10 cellular contexts compared by ENCODE assay signal in genomic region chr1:155971910-155972809, GRCh38. TPM values are rescaled to one million over a fixed set of nuclear protein-coding genes. Genes with fewer than 3 reads are reported as not detected.
DNase-seq lines count a peak whose midpoint lies in the region; ATAC-seq, FAIRE-seq and TF ChIP-seq lines count a peak whose summit lies in the region.
"Had no signal": no experiment of that assay in that cellular context is flagged by ENCODE, and none has a peak within 500 bp of the region (broad histone marks: within the 10 kb centered on the region; RNA-seq: fewer than 3 reads in every experiment).

No MANE protein-coding gene starts in this region.

- WGBS in heart left ventricle, 4 donors, result 76 to 83% (median 81%) methylated on average over 6 to 9 of the region's 9 CpGs
- WGBS in upper lobe of left lung, 2 donors, result 64 to 71% methylated on average over 8 to 9 of the region's 9 CpGs

- no peaks in the 10 kb centered on the region for H3K9me3 Mint-ChIP-seq in astrocyte (ENCODE audit: unreplicated experiment)

- H4K20me1 ChIP-seq in astrocyte (ENCODE audit: insufficient read depth, low read length), result peaks cover 96% of the 10 kb centered on the region

- FAIRE-seq in astrocyte (lab: Jason Lieb, UNC), result no peak
- FAIRE-seq in frontal cortex (lab: Jason Lieb, UNC), result no peak

- peaks cover 62% of the 10 kb centered on the region for H3K4me1 Mint-ChIP-seq in astrocyte (ENCODE audit: low read depth, unreplicated experiment)

- H3K9me3 ChIP-seq in heart left ventricle (no peaks in the 10 kb centered on the region), astrocyte (ENCODE audit: insufficient read depth, low read depth, low read length) (no peaks in the 10 kb centered on the region), upper lobe of left lung (no peaks in the 10 kb centered on the region)

- H3K4me3 ChIP-seq in heart left ventricle (peak overlapping the region in 1 of 12 donors; percentile 5), astrocyte (ENCODE audit: insufficient read depth, low read depth, low read length) (no peak overlapping the region), upper lobe of left lung (no peak overlapping the region)

- intact Hi-C loops in heart left ventricle (cut with DNase I), result no loop called here
- intact Hi-C loops in Right ventricle myocardium superior (cut with DNase I), result loop anchor here (10.0 kb wide), 1 partner anchor 523 kb away; no protein-coding TSS in a partner anchor
- intact Hi-C loops in posterior vena cava (cut with DNase I), result loop anchor here in 1 of 2 donors (2.0 kb wide), 1 partner anchor 17 kb away; no protein-coding TSS in a partner anchor

- H3K4me2 ChIP-seq in astrocyte (ENCODE audit: low read length), result no peak overlapping the region

- H3K4me3 Mint-ChIP-seq in astrocyte (ENCODE audit: unreplicated experiment), result peak overlapping the region; percentile 63

- ATAC-seq in heart left ventricle (no peak), Right ventricle myocardium superior (ENCODE audit: poor library complexity) (no peak), upper lobe of left lung (ENCODE audit: low FRiP score in 2 of 2) (no peak)
- ATAC-seq: foreskin keratinocyte had no signal

- H3K27ac ChIP-seq in heart left ventricle (peak overlapping the region in 9 of 12 donors; percentile 40 to 100 (median 98)), astrocyte (ENCODE audit: low read depth, low read length) (no peak overlapping the region), upper lobe of left lung (peak overlapping the region; percentile 71 to 99 (median 91))
- H3K27ac ChIP-seq: foreskin keratinocyte, parathyroid adenoma had no signal

- DNase-seq in heart left ventricle (no peak), Right ventricle myocardium superior (no peak), astrocyte (ENCODE audit: low read depth) (no peak), midbrain (lab: John Stamatoyannopoulos, UW) (peak; percentile 67), upper lobe of left lung (peak in 1 of 2 donors; percentile 50), frontal cortex (ENCODE audit: low spot score in 2 of 2) (no peak), NCI-H1436 treated with DMSO at 0.1 percent for 48 hours (lab: John Stamatoyannopoulos, UW) (no peak), posterior vena cava (ENCODE audit: low spot score) (no peak)
- DNase-seq: foreskin keratinocyte had no signal

- no peak for TF ChIP-seq CTCF in heart left ventricle (IDR thresholded peaks at IDR 0.05)
- TF ChIP-seq CTCF in astrocyte (IDR thresholded peaks at IDR 0.05; ENCODE audit: insufficient read depth, low read depth, low read length), result no peak
- no peak for TF ChIP-seq CTCF in upper lobe of left lung (IDR thresholded peaks at IDR 0.05)

- TF ChIP-seq POLR2A in heart left ventricle (IDR thresholded peaks at IDR 0.05) (no peak), upper lobe of left lung (IDR thresholded peaks at IDR 0.05) (no peak)

- peaks cover 14% of the 10 kb centered on the region for H3K36me3 Mint-ChIP-seq in astrocyte (ENCODE audit: low read depth, unreplicated experiment)

- no peaks in the 10 kb centered on the region for H3K27me3 Mint-ChIP-seq in astrocyte (ENCODE audit: low read depth, unreplicated experiment)

- H2AFZ ChIP-seq in astrocyte (ENCODE audit: low read depth, low read length), result no peak overlapping the region
- H2AFZ ChIP-seq: parathyroid adenoma had no signal

- H3K27ac Mint-ChIP-seq in astrocyte (ENCODE audit: unreplicated experiment), result no peak overlapping the region

- peaks cover 99% of the 10 kb centered on the region for H3K79me2 ChIP-seq in astrocyte (ENCODE audit: insufficient read depth, low read length)
- H3K79me2 ChIP-seq: parathyroid adenoma had no signal

- no peak overlapping the region for H3K9ac ChIP-seq in astrocyte (ENCODE audit: low read length)
- H3K9ac ChIP-seq: parathyroid adenoma had no signal

- H3K36me3 ChIP-seq in heart left ventricle (peaks cover 0 to 56% (median 19%) of the 10 kb centered on the region in 9 donors), astrocyte (ENCODE audit: insufficient read depth, low read length) (peaks cover 20% of the 10 kb centered on the region), upper lobe of left lung (peaks cover 0 to 27% (median 11%) of the 10 kb centered on the region in 4 donors)

- H3K27me3 ChIP-seq in heart left ventricle (no peaks in the 10 kb centered on the region), astrocyte (ENCODE audit: insufficient read depth, low read length) (no peaks in the 10 kb centered on the region), upper lobe of left lung (no peaks in the 10 kb centered on the region)
- H3K27me3 ChIP-seq: foreskin keratinocyte had no signal

- TF ChIP-seq EP300 in upper lobe of left lung (IDR thresholded peaks at IDR 0.05), result no peak

- peaks cover 19 to 100% (median 93%) of the 10 kb centered on the region in 12 donors for H3K4me1 ChIP-seq in heart left ventricle
- H3K4me1 ChIP-seq in astrocyte (ENCODE audit: insufficient read depth, low read length), result peaks cover 75% of the 10 kb centered on the region
- peaks cover 87 to 100% (median 95%) of the 10 kb centered on the region in 4 donors for H3K4me1 ChIP-seq in upper lobe of left lung
- H3K4me1 ChIP-seq: parathyroid adenoma had no signal

RNA-seq across cellular contexts. Expression of gene ARHGEF2, which starts 6.2 kb away (rescaled TPM):
- total RNA-seq in heart left ventricle, result 10 to 100 TPM; 34.7 to 98.6 (median 61.6) TPM
- polyA plus RNA-seq in heart left ventricle, result 10 to 100 TPM; 23.9 to 28.8 TPM
- total RNA-seq in Right ventricle myocardium superior, result 55.7 TPM
- total RNA-seq in astrocyte, result 98.3 and 99.3 TPM in 2 replicates
- total RNA-seq in upper lobe of left lung, result 100 to 1,000 TPM; 198 to 969 (median 229) TPM
- 99.5 TPM for total RNA-seq in frontal cortex
- total RNA-seq in posterior vena cava, result 100 to 1,000 TPM; 138 to 161 TPM

RNA-seq across cellular contexts. Expression of gene RXFP4, which starts 30.7 kb away (rescaled TPM):
- not detected for total RNA-seq in heart left ventricle
- polyA plus RNA-seq in heart left ventricle, result under 1 TPM in 1 of 2 donors, not detected in 1; 0.07 TPM
- total RNA-seq in Right ventricle myocardium superior, result not detected
- not detected in 2 replicates for total RNA-seq in astrocyte
- not detected for total RNA-seq in upper lobe of left lung
- not detected for total RNA-seq in frontal cortex
- not detected for total RNA-seq in posterior vena cava
- total RNA-seq: foreskin keratinocyte had no signal
- polyA plus RNA-seq: foreskin keratinocyte had no signal

RNA-seq across cellular contexts. Expression of gene KHDC4, which starts 37.9 kb away (rescaled TPM):
- 10 to 100 TPM; 16.9 to 28.0 (median 22.6) TPM for total RNA-seq in heart left ventricle
- 10 to 100 TPM; 17.4 to 19.1 TPM for polyA plus RNA-seq in heart left ventricle
- 22.5 TPM for total RNA-seq in Right ventricle myocardium superior
- total RNA-seq in astrocyte, result 44.6 and 48.2 TPM in 2 replicates
- total RNA-seq in upper lobe of left lung, result 100 to 1,000 TPM in 1 of 6 donors, 10 to 100 TPM in 5; 30.4 to 105 (median 37.6) TPM
- 30.6 TPM for total RNA-seq in frontal cortex
- 10 to 100 TPM; 28.6 to 28.8 TPM for total RNA-seq in posterior vena cava

RNA-seq across cellular contexts. Expression of gene SSR2, which starts 48.6 kb away (rescaled TPM):
- 100 to 1,000 TPM in 4 of 9 donors, 10 to 100 TPM in 5; 67.7 to 174 (median 81.2) TPM for total RNA-seq in heart left ventricle
- polyA plus RNA-seq in heart left ventricle, result 100 to 1,000 TPM in 1 of 2 donors, 10 to 100 TPM in 1; 63.9 to 282 TPM
- 66.9 TPM for total RNA-seq in Right ventricle myocardium superior
- total RNA-seq in astrocyte, result 236 and 244 TPM in 2 replicates
- total RNA-seq in upper lobe of left lung, result 100 to 1,000 TPM in 5 of 6 donors, 10 to 100 TPM in 1; 66.0 to 395 (median 228) TPM
- 230 TPM for total RNA-seq in frontal cortex
- total RNA-seq in posterior vena cava, result 100 to 1,000 TPM; 147 to 173 TPM
